8 cellular contexts compared by ENCODE assay signal in genomic region chr17:47821031-47821423, GRCh38. TPM values are rescaled to one million over a fixed set of nuclear protein-coding genes. Genes with fewer than 3 reads are reported as not detected.
A peak's percentile ranks its signal among the peaks of the same experiment; 100 is the strongest.
DNase-seq lines count a peak whose midpoint lies in the region; ATAC-seq and TF ChIP-seq lines count a peak whose summit lies in the region.

No MANE protein-coding gene starts in this region.

- peak overlapping the region; percentile 95 for H3K4me2 ChIP-seq in hepatocyte

- WGBS in hepatocyte (ENCODE audit: low lambda C conversion rate, missing lambda C conversion rate) = 24% methylated on average over 3 of the region's 4 CpGs

- H3K9me3 ChIP-seq in HAP-1 (no peaks in the 10 kb centered on the region), WERI-Rb-1 (ENCODE audit: severe bottlenecking) (no peaks in the 10 kb centered on the region), hepatocyte (ENCODE audit: low read depth) (no peaks in the 10 kb centered on the region)

- TF ChIP-seq CTCF in WERI-Rb-1 (IDR thresholded peaks at IDR 0.05; ENCODE audit: low read depth, low read length) (no peak), hepatocyte (IDR thresholded peaks at IDR 0.05; ENCODE audit: poor library complexity) (no peak)

- H3K79me2 ChIP-seq in hepatocyte = peaks cover 5% of the 10 kb centered on the region

- DNase-seq in HAP-1 (ENCODE audit: low spot score in 2 of 2) (no peak), WERI-Rb-1 (no peak), hepatocyte (ENCODE audit: low spot score) (no peak), occipital lobe (lab: John Stamatoyannopoulos, UW) (no peak), AG20443 (ENCODE audit: low spot score) (no peak), NCI-H1105 treated with DMSO at 0.1 percent for 48 hours (lab: John Stamatoyannopoulos, UW) (no peak)

- H3K4me3 ChIP-seq in HAP-1 = peak overlapping the region; percentile 53
- peak overlapping the region; percentile 61 for H3K4me3 ChIP-seq in WERI-Rb-1 (ENCODE audit: low read depth, low read length)
- H3K4me3 ChIP-seq in hepatocyte = peak overlapping the region; percentile 82
- peak overlapping the region; percentile 33 to 52 (median 50) for H3K4me3 ChIP-seq in skin epidermis

- H3K4me1 ChIP-seq in HAP-1 (peaks cover 4% of the 10 kb centered on the region; the same call in 1 of the 2 replicates), hepatocyte (ENCODE audit: insufficient read depth) (peaks cover 9% of the 10 kb centered on the region)

- no peak for ATAC-seq in GM18505 (IDR thresholded peaks at IDR 0.05; ENCODE audit: unreplicated experiment)

- H3K36me3 ChIP-seq in HAP-1 (replicated peaks) (peaks cover 14% of the 10 kb centered on the region), WERI-Rb-1 (peaks cover 50% of the 10 kb centered on the region), hepatocyte (replicated peaks; ENCODE audit: insufficient read depth, low read depth) (no peaks in the 10 kb centered on the region)

- in situ Hi-C loops in HAP-1 (cut with MboI; ENCODE audit: low sequenced_read_pairs) = no loop called here

- TF ChIP-seq POLR2A in GM18505 (IDR thresholded peaks at IDR 0.05; ENCODE audit: borderline replicate concordance, extremely low read depth, insufficient read depth, insufficient read length) = no peak

- H3K9me2 ChIP-seq in hepatocyte (replicated peaks; ENCODE audit: insufficient read depth) = no peaks in the 10 kb centered on the region

- H3K27ac ChIP-seq in WERI-Rb-1 (peak overlapping the region; percentile 33), hepatocyte (peak overlapping the region; percentile 84), skin epidermis (peak overlapping the region in 17 of 21 experiments; percentile 14 to 83 (median 63))

- peak overlapping the region; percentile 73 for H2AFZ ChIP-seq in hepatocyte

- no peaks in the 10 kb centered on the region for H3K27me3 ChIP-seq in HAP-1 (ENCODE audit: low read depth)
- no peaks in the 10 kb centered on the region for H3K27me3 ChIP-seq in WERI-Rb-1 (ENCODE audit: insufficient read depth, low read depth, severe bottlenecking)
- H3K27me3 ChIP-seq in hepatocyte = no peaks in the 10 kb centered on the region

- no peaks in the 10 kb centered on the region for H4K20me1 ChIP-seq in hepatocyte (ENCODE audit: insufficient read depth, poor library complexity, severe bottlenecking)

RNA-seq across cellular contexts. Expression of gene OSBPL7, which starts 0.6 kb away (rescaled TPM):
- total RNA-seq in hepatocyte = 3.9 and 6.2 TPM in 2 replicates
- polyA plus RNA-seq in hepatocyte = 9.3 and 9.8 TPM in 2 replicates
- total RNA-seq in occipital lobe = 4.5 TPM

RNA-seq across cellular contexts. Expression of gene MRPL10, which starts 10.3 kb away (rescaled TPM):
- 30.7 and 38.2 TPM in 2 replicates for total RNA-seq in hepatocyte
- polyA plus RNA-seq in hepatocyte = 33.7 and 34.7 TPM in 2 replicates
- total RNA-seq in occipital lobe = 9.7 TPM

RNA-seq across cellular contexts. Expression of gene LRRC46, which starts 10.4 kb away (rescaled TPM):
- total RNA-seq in hepatocyte (not detected in 2 replicates), occipital lobe (not detected)
- 0.78 and 0.83 TPM in 2 replicates for polyA plus RNA-seq in hepatocyte

RNA-seq across cellular contexts. Expression of gene SCRN2, which starts 20.0 kb away (rescaled TPM):
- 20.4 and 35.3 TPM in 2 replicates for total RNA-seq in hepatocyte
- 59.8 and 79.0 TPM in 2 replicates for polyA plus RNA-seq in hepatocyte
- 17.8 TPM for total RNA-seq in occipital lobe

RNA-seq across cellular contexts. Expression of gene SP6, which starts 29.9 kb away (rescaled TPM):
- total RNA-seq in hepatocyte (0.80 and 1.3 TPM in 2 replicates), occipital lobe (0.16 TPM)
- 1.3 and 1.7 TPM in 2 replicates for polyA plus RNA-seq in hepatocyte

Comparison
In these comparisons a context has a peak if more than half of its experiments do, and no peak if none do; other contexts are left out.
1. H3K27ac ChIP-seq: peak in every context shown above with its lines; median percentile 84 in hepatocyte; 63 in skin epidermis; 33 in WERI-Rb-1.